In genomic region chr19:17687857-17688784, GRCh38 we compare ENCODE assay signal across 8 cellular contexts. TPM values are rescaled to one million over a fixed set of nuclear protein-coding genes. Genes with fewer than 3 reads are reported as not detected.
DNase-seq lines count a peak whose midpoint lies in the region; ATAC-seq and TF ChIP-seq lines count a peak whose summit lies in the region.

UNC13A (minus strand) TSS chr19:17688354; CDS start chr19:17688199, 155 bp downstream.

- peaks cover 13% of the 10 kb centered on the region for H3K4me1 Mint-ChIP-seq in activated T-cell treated with anti-CD3 and anti-CD28 coated beads, Interleukin-2, amount 50 U/mL, for 4 hours (ENCODE audit: low read depth)

- ATAC-seq in activated T-cell treated with anti-CD3 and anti-CD28 coated beads, Interleukin-2, amount 50 U/mL, for 4 hours: peak; percentile 85 to 90
- ATAC-seq in HG02571 (IDR thresholded peaks at IDR 0.05; ENCODE audit: unreplicated experiment) (no peak), HG02884 (IDR thresholded peaks at IDR 0.05; ENCODE audit: unreplicated experiment) (no peak), HG03354 (IDR thresholded peaks at IDR 0.05; ENCODE audit: poor library complexity, severe bottlenecking, unreplicated experiment) (no peak)

- peaks cover 78% of the 10 kb centered on the region for H3K27me3 Mint-ChIP-seq in activated T-cell treated with anti-CD3 and anti-CD28 coated beads, Interleukin-2, amount 50 U/mL, for 4 hours (ENCODE audit: low read depth)

- no peak within 1 kb of the TSS for H3K4me3 Mint-ChIP-seq in activated T-cell treated with anti-CD3 and anti-CD28 coated beads, Interleukin-2, amount 50 U/mL, for 4 hours

- H3K9me3 Mint-ChIP-seq in activated T-cell treated with anti-CD3 and anti-CD28 coated beads, Interleukin-2, amount 50 U/mL, for 4 hours: peaks cover 3% of the 10 kb centered on the region

- TF ChIP-seq CTCF in GM20000 (IDR thresholded peaks at IDR 0.05; ENCODE audit: extremely low read depth, missing control alignments): no peak

- DNase-seq in GM20000 (ENCODE audit: low spot score) (peak; percentile 81), NCI-H345 (lab: John Stamatoyannopoulos, UW) (peak; percentile 60), fibroblast of peridontal ligament (ENCODE audit: extremely low read depth) (peak; percentile 7), nucleus accumbens (lab: John Stamatoyannopoulos, UW) (peak in 39 of 56 donors; percentile 1 to 79 (median 41))
- peak; percentile 13 for DNase-seq in activated T-cell treated with anti-CD3 and anti-CD28 coated beads, Interleukin-2, amount 50 U/mL, for 4 hours

- H3K36me3 Mint-ChIP-seq in activated T-cell treated with anti-CD3 and anti-CD28 coated beads, Interleukin-2, amount 50 U/mL, for 4 hours (ENCODE audit: insufficient read depth): no peaks in the 10 kb centered on the region

RNA-seq across cellular contexts. Expression of gene UNC13A, which starts in this region (rescaled TPM):
- under 1 TPM in 2 of 3 donors, not detected in 1; 0.08 to 0.15 TPM for total RNA-seq in activated T-cell treated with anti-CD3 and anti-CD28 coated beads, Interleukin-2, amount 50 U/mL, for 4 hours

Comparison
In these comparisons a context has a peak if more than half of its experiments do, and no peak if none do; other contexts are left out.
1. Peak in DNase-seq and ATAC-seq in activated T-cell treated with anti-CD3 and anti-CD28 coated beads, Interleukin-2, amount 50 U/mL, for 4 hours; RNA of the gene not detected or under 1 TPM.
2. DNase-seq: peak in every context shown above with its lines; median percentile 81 in GM20000; 60 in NCI-H345; 41 in nucleus accumbens; 13 in activated T-cell treated with anti-CD3 and anti-CD28 coated beads, Interleukin-2, amount 50 U/mL, for 4 hours; 7 in fibroblast of peridontal ligament.